ENCODE assay signal across 25 cellular contexts in the genomic region with DNA sequence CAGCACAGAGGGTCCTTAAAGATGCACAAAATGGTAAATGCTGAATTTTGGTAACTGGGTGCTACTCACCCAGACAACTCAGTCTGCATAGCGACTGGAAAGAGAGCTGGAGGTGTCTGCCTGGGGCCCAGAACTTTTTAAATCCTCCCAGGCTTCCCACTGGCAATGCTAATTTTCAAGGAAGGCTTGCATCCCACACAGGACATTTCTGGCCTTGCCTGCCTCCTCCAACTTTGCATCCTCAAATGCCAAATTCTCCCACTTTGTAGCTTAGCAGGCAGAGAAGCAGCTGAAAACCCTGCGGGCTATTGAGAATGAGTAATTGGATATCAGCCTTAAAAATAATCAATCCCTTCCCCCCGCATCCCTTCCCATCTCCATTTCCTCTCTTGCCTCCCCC.
"Had no signal": no experiment of that assay in that cellular context is flagged by ENCODE, and none has a peak within 500 bp of the region (broad histone marks: within the 10 kb centered on the region; RNA-seq: fewer than 3 reads in every experiment).

No MANE protein-coding gene starts in this region.

- H3K36me3 Mint-ChIP-seq: memory B cell; mesothelial cell of epicardium; naive B cell; natural killer cell treated with Interleukin-12 subunit alpha and Interleukin-12 subunit beta and Interleukin-15 and Interleukin-18, amount 100 ng/mL, for 72 hours had no signal

- H3K4me1 ChIP-seq: gastrocnemius medialis, prostate gland, right atrium auricular region, suprapubic skin, vagina had no signal

- H3K27ac Mint-ChIP-seq: memory B cell; mesothelial cell of epicardium; naive B cell; natural killer cell treated with Interleukin-12 subunit alpha and Interleukin-12 subunit beta and Interleukin-15 and Interleukin-18, amount 100 ng/mL, for 72 hours; stimulated activated naive CD8-positive, alpha-beta T cell treated with anti-CD3 and anti-CD28 coated beads, Interleukin-15, amount 100 ng/mL, for 72 hours had no signal

- DNase-seq: dorsolateral prefrontal cortex; effector CD4-positive, alpha-beta T cell; foreskin fibroblast; gastrocnemius medialis; mucosa of descending colon; naive B cell; nucleus accumbens; stimulated activated CD4-positive, alpha-beta T cell treated with anti-CD3 and anti-CD28 coated beads, Interleukin-12 subunit alpha, Interleukin-12 subunit beta, amount 100 ng/mL, for 4 hours; stimulated activated CD4-positive, alpha-beta T cell treated with anti-CD3 and anti-CD28 coated beads, Interleukin-1b, Interleukin-23, amount 100 ng/mL, for 48 hours; stimulated activated CD4-positive, alpha-beta T cell treated with anti-CD3 and anti-CD28 coated beads, Interleukin-4, amount 100 ng/mL, for 1 hour; stimulated activated CD8-positive, alpha-beta memory T cell treated with anti-CD3 and anti-CD28 coated beads, Interleukin-4, amount 100 ng/mL, for 48 hours; stimulated activated naive CD4-positive, alpha-beta T cell; stimulated activated naive CD8-positive, alpha-beta T cell treated with anti-CD3 and anti-CD28 coated beads, Interleukin-15, amount 100 ng/mL, for 72 hours; trophoblast cell had no signal

- H3K4me1 Mint-ChIP-seq: memory B cell; naive B cell; stimulated activated naive CD8-positive, alpha-beta T cell treated with anti-CD3 and anti-CD28 coated beads, Interleukin-15, amount 100 ng/mL, for 72 hours had no signal

- H3K9me3 Mint-ChIP-seq: mesothelial cell of epicardium had no signal

- H3K27me3 ChIP-seq: dorsolateral prefrontal cortex, gastrocnemius medialis, right atrium auricular region, suprapubic skin, vagina had no signal

- H3K9me3 ChIP-seq: gastrocnemius medialis, mucosa of descending colon, prostate gland, right atrium auricular region, suprapubic skin, vagina had no signal

- H3K4me3 Mint-ChIP-seq: memory B cell; mesothelial cell of epicardium; naive B cell; natural killer cell treated with Interleukin-12 subunit alpha and Interleukin-12 subunit beta and Interleukin-15 and Interleukin-18, amount 100 ng/mL, for 72 hours; stimulated activated naive CD8-positive, alpha-beta T cell treated with anti-CD3 and anti-CD28 coated beads, Interleukin-15, amount 100 ng/mL, for 72 hours had no signal

- H3K27ac ChIP-seq: dorsolateral prefrontal cortex, epithelial cell of prostate, gastrocnemius medialis, prostate gland, right atrium auricular region, suprapubic skin, vagina had no signal

- H3K4me2 ChIP-seq: smooth muscle cell had no signal

- H3K27me3 Mint-ChIP-seq: memory B cell; natural killer cell treated with Interleukin-12 subunit alpha and Interleukin-12 subunit beta and Interleukin-15 and Interleukin-18, amount 100 ng/mL, for 72 hours had no signal

- ATAC-seq: esophagus mucosa; gastrocnemius medialis; mucosa of descending colon; natural killer cell treated with Interleukin-12 subunit alpha and Interleukin-12 subunit beta and Interleukin-15 and Interleukin-18, amount 100 ng/mL, for 72 hours; sciatic nerve; stimulated activated naive CD8-positive, alpha-beta T cell treated with anti-CD3 and anti-CD28 coated beads, Interleukin-15, amount 100 ng/mL, for 72 hours had no signal
